1 cellular context compared by ENCODE assay signal in genomic region chr16:55623640-55624039, GRCh38.
TF ChIP-seq lines count a peak whose summit lies in the region.

No MANE protein-coding gene starts in this region.

TF ChIP-seq in IMR-90, 13 proteins besides CTCF, POLR2A, EP300 and RAD21:
- TF ChIP-seq MXI1 (IDR thresholded peaks at IDR 0.05; ENCODE audit: borderline replicate concordance, low read depth, low read length) (no peak), CHD1 (IDR thresholded peaks at IDR 0.05; ENCODE audit: low read depth, low read length) (no peak), NFE2L2 (IDR thresholded peaks at IDR 0.05; ENCODE audit: low read depth, low read length) (no peak), BHLHE40 (IDR thresholded peaks at IDR 0.05; ENCODE audit: low read depth, low read length) (no peak), MAZ (IDR thresholded peaks at IDR 0.05; ENCODE audit: borderline replicate concordance, low read depth, low read length) (no peak), FOS (IDR thresholded peaks at IDR 0.05; ENCODE audit: low read depth, low read length) (no peak), SMC3 (IDR thresholded peaks at IDR 0.05; ENCODE audit: low read depth, low read length) (no peak), CEBPB (IDR thresholded peaks at IDR 0.05; ENCODE audit: low read depth, low read length) (no peak), MAFK (IDR thresholded peaks at IDR 0.05; ENCODE audit: low read depth, low read length) (no peak), RCOR1 (IDR thresholded peaks at IDR 0.05; ENCODE audit: insufficient replicate concordance, low read length) (no peak), USF2 (IDR thresholded peaks at IDR 0.05; ENCODE audit: low read depth, low read length) (no peak)
